ENCODE assay signal across 1 cellular context in genomic region chr2:164145093-164145987, GRCh38.
TF ChIP-seq lines count a peak whose summit lies in the region.

No MANE protein-coding gene starts in this region.

TF ChIP-seq in SK-N-SH, 30 proteins besides CTCF, POLR2A, EP300 and RAD21 (continued from another document):
- TF ChIP-seq ZBTB33 (IDR thresholded peaks at IDR 0.05; ENCODE audit: borderline replicate concordance, low read depth) (no peak), NFIC (IDR thresholded peaks at IDR 0.05; ENCODE audit: borderline replicate concordance) (no peak; the same call in 1 of the 2 replicates), REST (IDR thresholded peaks at IDR 0.05; ENCODE audit: low read depth, low read length) (no peak), CHD2 (IDR thresholded peaks at IDR 0.05; ENCODE audit: low read length, partially characterized antibody) (no peak), MEF2A (IDR thresholded peaks at IDR 0.05; ENCODE audit: borderline replicate concordance, low read depth) (no peak), POLR2AphosphoS5 (IDR thresholded peaks at IDR 0.05; ENCODE audit: low read depth, low read length) (no peak), MAX (IDR thresholded peaks at IDR 0.05; ENCODE audit: low read depth) (no peak), IRF3 (IDR thresholded peaks at IDR 0.05; ENCODE audit: low read depth, low read length) (no peak), FOXM1 (IDR thresholded peaks at IDR 0.05; ENCODE audit: low read depth) (no peak), RFX5 (IDR thresholded peaks at IDR 0.05; ENCODE audit: low read length) (no peak), TCF12 (IDR thresholded peaks at IDR 0.05) (peak; percentile 39; the same call in 1 of the 2 replicates), JUND (IDR thresholded peaks at IDR 0.05) (peak; percentile 34; the same call in 1 of the 2 replicates), USF1 (IDR thresholded peaks at IDR 0.05; ENCODE audit: borderline replicate concordance, low read depth) (no peak), NRF1 (IDR thresholded peaks at IDR 0.05; ENCODE audit: low read depth, low read length) (no peak)
TF ChIP-seq in SK-N-SH: peak in this region for 4.
